ENCODE assay signal across 8 cellular contexts in the genomic region with DNA sequence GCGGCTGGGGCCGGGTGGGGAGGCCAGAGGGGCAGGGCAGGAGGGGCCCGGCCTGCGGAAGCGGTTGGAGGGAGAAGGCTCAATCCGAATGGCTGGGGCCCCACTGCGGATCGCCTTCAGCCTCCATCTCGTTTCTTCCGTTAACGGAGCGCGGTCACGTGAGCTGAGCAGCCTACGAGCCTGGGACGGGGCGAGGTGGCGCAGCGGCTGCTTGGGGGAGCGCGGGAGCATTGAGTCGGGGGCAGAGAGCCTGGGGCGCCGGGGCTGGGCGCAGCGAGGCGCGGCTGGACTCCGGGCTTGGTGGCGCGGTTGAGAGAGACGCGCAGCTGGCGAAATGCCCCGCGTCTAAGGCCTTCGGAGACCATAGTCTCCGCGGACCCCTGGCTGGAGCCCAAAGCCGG.
DNase-seq lines count a peak whose midpoint lies in the region; ATAC-seq and TF ChIP-seq lines count a peak whose summit lies in the region.
"Not testable (repeated sequence)": the region's sequence is repeated elsewhere in the genome, so short reads cannot be mapped to it uniquely, and the experiment has no call there.

No MANE protein-coding gene starts in this region.

- H3K4me3 ChIP-seq in GM06990 (replicated peaks; ENCODE audit: low read depth, low read length) (peak overlapping the region; percentile 99), stomach smooth muscle (ENCODE audit: low read length in 2 of 2) (peak overlapping the region; percentile 94 to 99)

- H3K9ac ChIP-seq in stomach smooth muscle (ENCODE audit: low read length in 2 of 2), result peak overlapping the region; percentile 29 to 87

- peak; percentile 34 for TF ChIP-seq CTCF in GM06990 (IDR thresholded peaks at IDR 0.05; ENCODE audit: insufficient read depth, low read length, poor library complexity, severe bottlenecking)

- not testable (repeated sequence) for H3K36me3 ChIP-seq in GM06990 (ENCODE audit: control insufficient read depth, insufficient read depth, low read length); stomach smooth muscle (ENCODE audit: control insufficient read depth in 2 of 2, insufficient read depth in 2 of 2, low read length in 2 of 2)

- ATAC-seq in GM21825 (IDR thresholded peaks at IDR 0.05; ENCODE audit: unreplicated experiment), result peak; percentile 62

- not testable (repeated sequence) for H3K27me3 ChIP-seq in GM06990 (replicated peaks; ENCODE audit: control insufficient read depth, insufficient read depth, low read length); stomach smooth muscle (ENCODE audit: control insufficient read depth in 1 of 2, insufficient read depth in 2 of 2, low read length in 2 of 2)

- in situ Hi-C loops in T47D (cut with HindIII; ENCODE audit: low pct_unique_long_range_greater_than_20kb, low sequenced_read_pairs), result not testable (repeated sequence)

- H3K4me1 ChIP-seq in stomach smooth muscle (ENCODE audit: control insufficient read depth, insufficient read depth, low read length), result not testable (repeated sequence)

- DNase-seq in GM06990 (ENCODE audit: extremely low read depth, insufficient read length) (peak; percentile 90), HT1080 (ENCODE audit: low read depth) (peak; percentile 77), T47D (ENCODE audit: low read depth in 1 of 2, low spot score in 1 of 2) (peak; percentile 72 to 90), hepatic stellate cell (ENCODE audit: low spot score) (peak; percentile 44), pons (ENCODE audit: low spot score) (peak; percentile 85)
- peak; percentile 78 for DNase-seq in activated CD4-positive, alpha-beta T cell treated with anti-CD3 and anti-CD28 coated beads for 1 hour

- H3K9me3 ChIP-seq in stomach smooth muscle (ENCODE audit: control insufficient read depth in 2 of 2, low read length in 2 of 2), result not testable (repeated sequence)

- peak overlapping the region; percentile 81 for H3K27ac ChIP-seq in stomach smooth muscle (ENCODE audit: low read length)

Comparison
In these comparisons a context has a peak if more than half of its experiments do, and no peak if none do; other contexts are left out.
1. Peak in every context shown above with its lines: DNase-seq, ATAC-seq, H3K4me3 ChIP-seq and H3K27ac ChIP-seq.